24 cellular contexts compared by ENCODE assay signal in genomic region chr17:30304778-30305177, GRCh38. TPM values are rescaled to one million over a fixed set of nuclear protein-coding genes. Genes with fewer than 3 reads are reported as not detected.
DNase-seq lines count a peak whose midpoint lies in the region; ATAC-seq and TF ChIP-seq lines count a peak whose summit lies in the region.
"Had no signal": no experiment of that assay in that cellular context is flagged by ENCODE, and none has a peak within 500 bp of the region (broad histone marks: within the 10 kb centered on the region; RNA-seq: fewer than 3 reads in every experiment).

No MANE protein-coding gene starts in this region.

- no peaks in the 10 kb centered on the region for H3K4me1 Mint-ChIP-seq in stimulated activated effector memory CD8-positive, alpha-beta T cell treated with anti-CD3 and anti-CD28 coated beads, Interleukin-12 subunit alpha, Interleukin-12 subunit beta, amount 100 ng/mL, for 72 hours

- ATAC-seq in omental fat pad (ENCODE audit: low FRiP score), result peak; percentile 64
- no peak for ATAC-seq in stimulated activated effector memory CD8-positive, alpha-beta T cell treated with anti-CD3 and anti-CD28 coated beads, Interleukin-12 subunit alpha, Interleukin-12 subunit beta, amount 100 ng/mL, for 72 hours
- ATAC-seq in activated naive CD4-positive, alpha-beta T cell treated with anti-CD3 and anti-CD28 coated beads, Interleukin-2, amount 50 U/mL, for 72 hours, result no peak
- ATAC-seq: A549; CD8-positive, alpha-beta T cell; GM12878 had no signal

- no peaks in the 10 kb centered on the region for H3K9me3 Mint-ChIP-seq in stimulated activated effector memory CD8-positive, alpha-beta T cell treated with anti-CD3 and anti-CD28 coated beads, Interleukin-12 subunit alpha, Interleukin-12 subunit beta, amount 100 ng/mL, for 72 hours
- no peaks in the 10 kb centered on the region for H3K9me3 Mint-ChIP-seq in activated naive CD4-positive, alpha-beta T cell treated with anti-CD3 and anti-CD28 coated beads, Interleukin-2, amount 50 U/mL, for 72 hours
- H3K9me3 Mint-ChIP-seq: CD4-positive, alpha-beta T cell had no signal

- TF ChIP-seq CTCF in fibroblast of the aortic adventitia (IDR thresholded peaks at IDR 0.05; ENCODE audit: insufficient read depth, low read length) (no peak), omental fat pad (IDR thresholded peaks at IDR 0.05) (no peak)

- H3K36me3 Mint-ChIP-seq in stimulated activated effector memory CD8-positive, alpha-beta T cell treated with anti-CD3 and anti-CD28 coated beads, Interleukin-12 subunit alpha, Interleukin-12 subunit beta, amount 100 ng/mL, for 72 hours, result no peaks in the 10 kb centered on the region
- H3K36me3 Mint-ChIP-seq in activated naive CD4-positive, alpha-beta T cell treated with anti-CD3 and anti-CD28 coated beads, Interleukin-2, amount 50 U/mL, for 72 hours, result no peaks in the 10 kb centered on the region
- H3K36me3 Mint-ChIP-seq: CD8-positive, alpha-beta T cell had no signal

- no peak overlapping the region for H3K4me3 Mint-ChIP-seq in stimulated activated effector memory CD8-positive, alpha-beta T cell treated with anti-CD3 and anti-CD28 coated beads, Interleukin-12 subunit alpha, Interleukin-12 subunit beta, amount 100 ng/mL, for 72 hours
- H3K4me3 Mint-ChIP-seq: B cell; CD4-positive, alpha-beta T cell; CD8-positive, alpha-beta T cell had no signal

- H3K27ac Mint-ChIP-seq in stimulated activated effector memory CD8-positive, alpha-beta T cell treated with anti-CD3 and anti-CD28 coated beads, Interleukin-12 subunit alpha, Interleukin-12 subunit beta, amount 100 ng/mL, for 72 hours, result no peak overlapping the region
- H3K27ac Mint-ChIP-seq in activated naive CD4-positive, alpha-beta T cell treated with anti-CD3 and anti-CD28 coated beads, Interleukin-2, amount 50 U/mL, for 72 hours, result no peak overlapping the region
- H3K27ac Mint-ChIP-seq: B cell; CD4-positive, alpha-beta T cell; CD8-positive, alpha-beta T cell had no signal

- H3K4me3 ChIP-seq in fibroblast of the aortic adventitia (ENCODE audit: low read depth, low read length), result no peak overlapping the region
- H3K4me3 ChIP-seq: A549; BLaER1 treated with 17β-estradiol and CSF1 and Interleukin-3, amounts not matched to agents 10 nM and 100 nM; GM12878 had no signal

- peak; percentile 20 for DNase-seq in EH (ENCODE audit: low read depth)
- DNase-seq in amniotic epithelial cell (ENCODE audit: low read depth), result peak; percentile 50
- DNase-seq in fibroblast of the aortic adventitia (ENCODE audit: low read depth), result peak; percentile 46
- no peak for DNase-seq in omental fat pad (ENCODE audit: low spot score)
- DNase-seq in RKO (ENCODE audit: low spot score), result no peak
- no peak for DNase-seq in stimulated activated effector memory CD8-positive, alpha-beta T cell treated with anti-CD3 and anti-CD28 coated beads, Interleukin-12 subunit alpha, Interleukin-12 subunit beta, amount 100 ng/mL, for 72 hours (ENCODE audit: low spot score in 2 of 2)
- DNase-seq in activated naive CD4-positive, alpha-beta T cell treated with anti-CD3 and anti-CD28 coated beads, Interleukin-2, amount 50 U/mL, for 72 hours (ENCODE audit: low spot score in 2 of 2), result no peak
- DNase-seq: AML-193; Caco-2; Calu3; CD4-positive, alpha-beta T cell; CD8-positive, alpha-beta T cell; DMS 273 treated with DMSO at 0.1 percent for 48 hours; DMS153; DMS53; DMS79; DND-41; GF-D8 had no signal

RNA-seq across cellular contexts. Expression of gene BLMH, which starts 13.0 kb away (rescaled TPM):
- total RNA-seq in fibroblast of the aortic adventitia (ENCODE audit: low replicate concordance) (30.5 and 35.9 TPM in 2 replicates), omental fat pad (10 to 100 TPM; 19.1 to 33.9 (median 28.3) TPM)
- 10 to 100 TPM; 38.3 to 54.7 TPM for total RNA-seq in activated naive CD4-positive, alpha-beta T cell treated with anti-CD3 and anti-CD28 coated beads, Interleukin-2, amount 50 U/mL, for 72 hours

RNA-seq across cellular contexts. Expression of gene TMIGD1, which starts 29.1 kb away (rescaled TPM):
- total RNA-seq in fibroblast of the aortic adventitia (ENCODE audit: low replicate concordance) (not detected in 2 replicates), omental fat pad (not detected)
- total RNA-seq in activated naive CD4-positive, alpha-beta T cell treated with anti-CD3 and anti-CD28 coated beads, Interleukin-2, amount 50 U/mL, for 72 hours, result not detected
- total RNA-seq: A172; B cell; Caco-2; Calu3; CD4-positive, alpha-beta T cell; CD8-positive, alpha-beta T cell; Daoy; GM12878 had no signal

Comparison
In these comparisons a context has a peak if more than half of its experiments do, and no peak if none do; other contexts are left out.
1. DNase-seq: peak in EH (single experiment), amniotic epithelial cell (single experiment) and fibroblast of the aortic adventitia (single experiment); none in omental fat pad (single experiment), RKO (single experiment), stimulated activated effector memory CD8-positive, alpha-beta T cell treated with anti-CD3 and anti-CD28 coated beads, Interleukin-12 subunit alpha, Interleukin-12 subunit beta, amount 100 ng/mL, for 72 hours (0 of 2) and activated naive CD4-positive, alpha-beta T cell treated with anti-CD3 and anti-CD28 coated beads, Interleukin-2, amount 50 U/mL, for 72 hours (0 of 2).